ENCODE assay signal across 8 cellular contexts in the genomic region with DNA sequence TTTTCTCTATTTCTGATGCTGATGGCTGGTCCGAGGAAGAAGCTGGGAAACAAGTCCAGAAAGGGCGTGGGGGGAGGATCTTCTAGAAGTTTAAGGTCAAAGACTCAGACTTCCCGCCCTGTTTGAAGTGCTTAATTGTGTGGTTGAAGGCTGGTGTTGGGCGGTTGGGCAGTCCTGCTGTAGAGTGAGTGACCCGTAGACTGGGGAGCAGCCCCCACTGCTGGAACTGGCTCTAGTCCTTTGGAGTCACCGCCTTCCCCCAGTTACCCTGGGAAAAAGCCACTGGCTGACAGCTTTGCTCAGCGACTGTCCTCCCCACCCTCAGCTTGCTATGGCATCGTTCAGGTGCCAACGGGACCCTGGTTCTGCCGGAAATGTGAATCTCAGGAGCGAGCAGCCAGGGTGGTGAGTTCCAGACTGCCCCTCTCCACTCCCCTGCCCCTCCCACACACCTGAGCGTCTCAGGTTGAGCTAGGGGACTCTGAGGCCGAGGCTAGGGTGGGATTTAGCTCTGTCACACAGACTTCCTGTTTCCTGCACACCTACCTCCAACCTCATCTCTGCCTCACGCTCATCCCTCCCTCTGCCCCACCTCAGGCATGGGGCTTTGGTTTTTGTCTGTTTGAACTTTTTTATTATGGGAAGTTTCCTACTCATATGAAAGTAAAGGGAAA. TPM values are rescaled to one million over a fixed set of nuclear protein-coding genes. Genes with fewer than 3 reads are reported as not detected.
DNase-seq lines count a peak whose midpoint lies in the region; ATAC-seq, FAIRE-seq and TF ChIP-seq lines count a peak whose summit lies in the region.

No MANE protein-coding gene starts in this region.

- intact Hi-C loops in Right ventricle myocardium inferior (cut with DNase I) (loop anchor here (5.0 kb wide), 1 partner anchor 91 kb away; the partner anchor contains the start of gene PIP4K2B), sigmoid colon (cut with DNase I) (loop anchor here (2.0 kb wide), 1 partner anchor 22 kb away; no protein-coding TSS in a partner anchor)

- H3K36me3 ChIP-seq in cardiac muscle cell, result no peaks in the 10 kb centered on the region
- H3K36me3 ChIP-seq in sigmoid colon, result peaks cover 0 to 48% (median 22%) of the 10 kb centered on the region in 4 donors

- DNase-seq in cardiac muscle cell (ENCODE audit: low read depth in 1 of 2, low spot score in 1 of 2) (peak in 1 of 2 donors; percentile 19), Right ventricle myocardium inferior (ENCODE audit: missing footprints) (no peak), activated T-cell treated with anti-CD3 and anti-CD28 coated beads for 4 hours (peak; percentile 50), foreskin melanocyte (peak; percentile 22), sigmoid colon (no peak), iPS-NIHi11 (ENCODE audit: low spot score) (no peak), urothelium cell line (ENCODE audit: low spot score) (no peak)

- no peak for TF ChIP-seq POLR2A in sigmoid colon (IDR thresholded peaks at IDR 0.05)

- WGBS in sigmoid colon, 2 donors, result 5 to 16% methylated on average over 14 of the region's 14 CpGs

- no peak for TF ChIP-seq EP300 in sigmoid colon (IDR thresholded peaks at IDR 0.05)

- ATAC-seq in Right ventricle myocardium inferior (no peak), GM21528 (IDR thresholded peaks at IDR 0.05; ENCODE audit: low FRiP score, unreplicated experiment) (no peak)

- FAIRE-seq in urothelium cell line (lab: Jason Lieb, UNC), result no peak

- H3K9me3 ChIP-seq in cardiac muscle cell (ENCODE audit: low read depth) (no peaks in the 10 kb centered on the region), sigmoid colon (no peaks in the 10 kb centered on the region)

- peaks cover 4% of the 10 kb centered on the region for H3K27me3 ChIP-seq in cardiac muscle cell
- H3K27me3 ChIP-seq in sigmoid colon, result no peaks in the 10 kb centered on the region

- no peak for TF ChIP-seq CTCF in cardiac muscle cell (IDR thresholded peaks at IDR 0.05; ENCODE audit: low read depth, low read length)
- TF ChIP-seq CTCF in sigmoid colon (IDR thresholded peaks at IDR 0.05), result no peak

- peaks cover 8% of the 10 kb centered on the region for H3K4me1 ChIP-seq in cardiac muscle cell (ENCODE audit: low read depth)
- peaks cover 0 to 45% (median 26%) of the 10 kb centered on the region in 4 donors for H3K4me1 ChIP-seq in sigmoid colon

- H3K27ac ChIP-seq in cardiac muscle cell (no peak overlapping the region), sigmoid colon (peak overlapping the region; percentile 92 to 99 (median 96))

- H3K4me3 ChIP-seq in cardiac muscle cell (peak overlapping the region; percentile 95), sigmoid colon (peak overlapping the region; percentile 81 to 98 (median 96))

RNA-seq across cellular contexts. Expression of gene MLLT6, which starts 1.7 kb away (rescaled TPM):
- 48.4 and 75.8 TPM in 2 replicates for total RNA-seq in cardiac muscle cell
- 10.5 and 17.4 TPM in 2 replicates for polyA plus RNA-seq in cardiac muscle cell
- total RNA-seq in Right ventricle myocardium inferior, result 71.1 TPM
- 10 to 100 TPM; 48.9 to 90.3 (median 69.9) TPM for total RNA-seq in sigmoid colon
- 10 to 100 TPM; 15.3 to 86.5 (median 16.2) TPM for polyA plus RNA-seq in sigmoid colon

RNA-seq across cellular contexts. Expression of gene CISD3, which starts 23.4 kb away (rescaled TPM):
- total RNA-seq in cardiac muscle cell (4.9 and 7.4 TPM in 2 replicates), Right ventricle myocardium inferior (84.7 TPM), sigmoid colon (10 to 100 TPM in 3 of 4 donors, 1 to 10 TPM in 1; 9.2 to 19.3 (median 14.6) TPM)
- polyA plus RNA-seq in cardiac muscle cell (20.6 and 29.7 TPM in 2 replicates), sigmoid colon (100 to 1,000 TPM; 104 to 115 (median 108) TPM)

RNA-seq across cellular contexts. Expression of gene EPOP, which starts 32.0 kb away (rescaled TPM):
- total RNA-seq in cardiac muscle cell, result 13.4 and 13.9 TPM in 2 replicates
- polyA plus RNA-seq in cardiac muscle cell, result 1.9 and 2.0 TPM in 2 replicates
- total RNA-seq in Right ventricle myocardium inferior, result 0.51 TPM
- 1 to 10 TPM in 2 of 4 donors, under 1 TPM in 2; 0.36 to 2.8 (median 1.3) TPM for total RNA-seq in sigmoid colon
- 1 to 10 TPM in 1 of 3 donors, not detected in 2; 2.4 TPM for polyA plus RNA-seq in sigmoid colon

RNA-seq across cellular contexts. Expression of gene PCGF2, which starts 41.4 kb away (rescaled TPM):
- total RNA-seq in cardiac muscle cell (14.4 and 21.7 TPM in 2 replicates), Right ventricle myocardium inferior (24.4 TPM), sigmoid colon (1 to 10 TPM; 4.3 to 8.9 (median 5.6) TPM)
- polyA plus RNA-seq in cardiac muscle cell (10.7 and 12.2 TPM in 2 replicates), sigmoid colon (10 to 100 TPM; 19.6 to 32.6 (median 22.8) TPM)

RNA-seq across cellular contexts. Expression of gene PSMB3, which starts 45.8 kb away (rescaled TPM):
- total RNA-seq in cardiac muscle cell (166 and 188 TPM in 2 replicates), Right ventricle myocardium inferior (175 TPM), sigmoid colon (100 to 1,000 TPM; 135 to 198 (median 153) TPM)
- polyA plus RNA-seq in cardiac muscle cell (333 and 379 TPM in 2 replicates), sigmoid colon (100 to 1,000 TPM; 246 to 280 (median 258) TPM)

Comparison
In these comparisons a context has a peak if more than half of its experiments do, and no peak if none do; other contexts are left out.
1. DNase-seq: peak in activated T-cell treated with anti-CD3 and anti-CD28 coated beads for 4 hours (single experiment) and foreskin melanocyte (single experiment); none in Right ventricle myocardium inferior (single experiment), sigmoid colon (single experiment), iPS-NIHi11 (single experiment) and urothelium cell line (single experiment).